In genomic region chr7:11768263-11768662, GRCh38 we compare ENCODE assay signal across 32 cellular contexts.
"Had no signal": no experiment of that assay in that cellular context is flagged by ENCODE, and none has a peak within 500 bp of the region (broad histone marks: within the 10 kb centered on the region; RNA-seq: fewer than 3 reads in every experiment).

No MANE protein-coding gene starts in this region.

- DNase-seq: activated B cell treated with CpG ODN at 0.5 μM for 24 hours; activated CD4-positive, alpha-beta T cell treated with anti-CD3 and anti-CD28 coated beads for 48 hours; activated CD4-positive, alpha-beta T cell treated with anti-CD3 and anti-CD28 coated beads, Interleukin-2, amount 50 U/mL, for 1 hour; activated CD4-positive, alpha-beta T cell treated with anti-CD3 and anti-CD28 coated beads, Interleukin-2, amount 50 U/mL, for 48 hours; activated CD8-positive, alpha-beta memory T cell treated with anti-CD3 and anti-CD28 coated beads for 24 hours; activated CD8-positive, alpha-beta T cell treated with anti-CD3 and anti-CD28 coated beads for 36 hours; activated effector memory CD4-positive, alpha-beta T cell treated with Interleukin-2 at 50 U/mL for 16 hours; activated gamma-delta T cell treated with Interleukin-2 at 50 U/mL for 16 hours; activated naive CD4-positive, alpha-beta T cell treated with Interleukin-2 at 50 U/mL for 16 hours; activated naive CD8-positive, alpha-beta T cell treated with anti-CD3 and anti-CD28 coated beads for 36 hours; activated naive CD8-positive, alpha-beta T cell treated with anti-CD3 and anti-CD28 coated beads, Interleukin-2, amount 50 U/mL, for 24 hours; activated T-cell treated with anti-CD3 and anti-CD28 coated beads, Interleukin-2, amount 50 U/mL, for 4 hours; adrenal gland; amygdala; aorta; body of pancreas; caudate nucleus; cortex of kidney; dermis blood vessel endothelial cell; effector CD4-positive, alpha-beta T cell; effector memory CD8-positive, alpha-beta T cell; erythroblast; foreskin keratinocyte; gastrocnemius medialis; glutamatergic neuron; heart left ventricle had no signal

- H3K27me3 ChIP-seq: adrenal gland, body of pancreas, esophagus muscularis mucosa, foreskin keratinocyte, gastrocnemius medialis, heart left ventricle had no signal

- ATAC-seq: activated CD4-positive, CD25-positive, alpha-beta regulatory T cell treated with anti-CD3 and anti-CD28 coated beads, Interleukin-2, amount 50 U/mL, for 24 hours; activated CD8-positive, alpha-beta T cell treated with anti-CD3 and anti-CD28 coated beads for 36 hours; activated naive CD8-positive, alpha-beta T cell treated with anti-CD3 and anti-CD28 coated beads, Interleukin-2, amount 50 U/mL, for 24 hours; activated T-cell treated with anti-CD3 and anti-CD28 coated beads, Interleukin-2, amount 50 U/mL, for 4 hours; activated T-helper 17 cell treated with anti-CD3 and anti-CD28 coated beads, Interleukin-2, amount 50 U/mL, for 72 hours; body of pancreas; effector memory CD8-positive, alpha-beta T cell; foreskin keratinocyte; gastrocnemius medialis; heart left ventricle had no signal

- FAIRE-seq: colon, TTC549 had no signal

- H3K36me3 ChIP-seq: adrenal gland, esophagus muscularis mucosa, gastrocnemius medialis, heart left ventricle had no signal

- H3K4me1 ChIP-seq: adrenal gland, body of pancreas, esophagus muscularis mucosa, foreskin keratinocyte, gastrocnemius medialis, heart left ventricle had no signal

- H3K9me3 ChIP-seq: adrenal gland, body of pancreas, esophagus muscularis mucosa, heart left ventricle had no signal

- H3K4me3 ChIP-seq: adrenal gland, body of pancreas, esophagus muscularis mucosa, gastrocnemius medialis, heart left ventricle had no signal

- H3K27ac ChIP-seq: adrenal gland, body of pancreas, esophagus muscularis mucosa, foreskin keratinocyte, gastrocnemius medialis, heart left ventricle, VCaP had no signal
